Comparison of ENCODE assay signal across 7 cellular contexts in genomic region chr20:41363601-41364000, GRCh38. TPM values are rescaled to one million over a fixed set of nuclear protein-coding genes. Genes with fewer than 3 reads are reported as not detected.
"Had no signal": no experiment of that assay in that cellular context is flagged by ENCODE, and none has a peak within 500 bp of the region (broad histone marks: within the 10 kb centered on the region; RNA-seq: fewer than 3 reads in every experiment).

No MANE protein-coding gene starts in this region.

- H3K27ac ChIP-seq: HL-60 had no signal

- ATAC-seq: GM23338 had no signal

- DNase-seq: HFFc6, KG1 had no signal

- H2AFZ ChIP-seq: GM23338 had no signal

- H3K4me3 ChIP-seq: GM23338, HAP-1 had no signal

- H3K4me2 ChIP-seq: GM23338 had no signal

- H3K9me3 ChIP-seq: HAP-1 had no signal

RNA-seq across cellular contexts. Expression of gene EMILIN3, which starts 3.0 kb away (rescaled TPM):
- total RNA-seq: HFFc6, HT1080 had no signal
- polyA plus RNA-seq: IgD-negative memory B cell had no signal

RNA-seq across cellular contexts. Expression of gene LPIN3, which starts 23.0 kb away (rescaled TPM):
- polyA plus RNA-seq: IgD-negative memory B cell had no signal
